8 cellular contexts compared by ENCODE assay signal in the genomic region with DNA sequence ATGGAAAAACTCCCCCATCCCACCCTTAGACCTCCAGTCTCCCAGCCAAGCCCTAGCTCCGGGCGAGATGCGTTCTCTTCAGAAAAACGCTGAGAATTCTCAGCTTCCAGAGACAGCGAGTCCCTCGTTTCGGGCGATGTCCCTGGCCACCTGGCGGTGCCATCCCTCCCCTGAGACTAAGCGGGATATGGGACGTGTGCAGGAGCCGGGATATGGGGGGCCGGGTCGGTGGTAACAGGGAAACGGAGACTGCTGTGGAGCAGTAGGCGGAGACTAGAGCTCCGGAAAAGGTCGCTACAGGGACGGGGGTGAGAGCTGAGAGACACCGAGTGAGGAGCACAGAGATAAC. TPM values are rescaled to one million over a fixed set of nuclear protein-coding genes. Genes with fewer than 3 reads are reported as not detected.
DNase-seq lines count a peak whose midpoint lies in the region; ATAC-seq and TF ChIP-seq lines count a peak whose summit lies in the region.

No MANE protein-coding gene starts in this region.

- H3K27me3 ChIP-seq in AG04450 (ENCODE audit: control insufficient read depth, insufficient read depth, low read length), result peaks cover 4% of the 10 kb centered on the region
- no peaks in the 10 kb centered on the region for H3K27me3 ChIP-seq in SU-DHL-6 (ENCODE audit: low read length)
- no peaks in the 10 kb centered on the region for H3K27me3 ChIP-seq in gastroesophageal sphincter

- H3K79me2 ChIP-seq in SU-DHL-6 (ENCODE audit: insufficient read depth, low read length), result no peaks in the 10 kb centered on the region

- H3K27me3 Mint-ChIP-seq in progenitor cell of endocrine pancreas, result peaks cover 33% of the 10 kb centered on the region

- TF ChIP-seq CTCF in AG04450 (IDR thresholded peaks at IDR 0.05; ENCODE audit: low read depth, low read length) (peak; percentile 15; the same call in 1 of the 2 replicates), SU-DHL-6 (IDR thresholded peaks at IDR 0.05; ENCODE audit: insufficient read depth, low read length, poor library complexity, severe bottlenecking) (no peak), gastroesophageal sphincter (IDR thresholded peaks at IDR 0.05) (peak in 1 of 4 experiments; percentile 19), progenitor cell of endocrine pancreas (IDR thresholded peaks at IDR 0.05; ENCODE audit: unreplicated experiment) (peak; percentile 45)

- H4K20me1 ChIP-seq in SU-DHL-6 (ENCODE audit: low read depth, low read length), result no peaks in the 10 kb centered on the region

- peak overlapping the region; percentile 99 for H3K4me2 ChIP-seq in SU-DHL-6 (ENCODE audit: low read depth, low read length, poor library complexity, severe bottlenecking)

- no peaks in the 10 kb centered on the region for H3K9me3 Mint-ChIP-seq in progenitor cell of endocrine pancreas (ENCODE audit: low read depth)

- H3K9me2 ChIP-seq in SU-DHL-6 (replicated peaks; ENCODE audit: insufficient read depth, low read length), result no peaks in the 10 kb centered on the region

- peaks cover 0 to 17% (median 6%) of the 10 kb centered on the region in 3 donors for H3K4me1 ChIP-seq in gastroesophageal sphincter

- peak overlapping the region; percentile 78 for H3K4me3 ChIP-seq in AG04450 (ENCODE audit: low read depth, low read length)
- peak overlapping the region; percentile 91 for H3K4me3 ChIP-seq in SU-DHL-6 (ENCODE audit: insufficient read depth, low read length, poor library complexity, severe bottlenecking)
- H3K4me3 ChIP-seq in gastroesophageal sphincter, result peak overlapping the region; percentile 62 to 77

- peak overlapping the region; percentile 100 for H2AFZ ChIP-seq in SU-DHL-6 (ENCODE audit: low read depth, low read length, severe bottlenecking)

- no peak for DNase-seq in AG04450 (ENCODE audit: low read depth, low spot score)
- no peak for DNase-seq in progenitor cell of endocrine pancreas (ENCODE audit: low spot score, unreplicated experiment)
- no peak for DNase-seq in NCI-H128 (lab: John Stamatoyannopoulos, UW; ENCODE audit: unreplicated experiment)
- no peak for DNase-seq in HK-2 (ENCODE audit: unreplicated experiment)

- no peaks in the 10 kb centered on the region for H3F3A ChIP-seq in SU-DHL-6 (ENCODE audit: insufficient read depth)

- TF ChIP-seq POLR2A in gastroesophageal sphincter (IDR thresholded peaks at IDR 0.05), result no peak

- 4 to 7% methylated on average over 3 to 5 of the region's 20 CpGs for WGBS in gastroesophageal sphincter (ENCODE audit: low coverage in 1 of 2), 2 donors

- peak overlapping the region; percentile 89 for H3K4me3 Mint-ChIP-seq in progenitor cell of endocrine pancreas (ENCODE audit: low read depth)

- peak overlapping the region; percentile 80 for H3K9ac ChIP-seq in SU-DHL-6 (ENCODE audit: low read length)

- POLR2A ChIA-PET in AG04450 (lab: Yijun Ruan, JAX), result interaction anchor here (0.5 to 1.6 kb wide), 7 partner anchors 9 to 476 kb away, joined by 3 to 8 read pairs (median 4); no protein-coding TSS in a partner anchor

- H3K36me3 ChIP-seq in SU-DHL-6 (ENCODE audit: low read length) (no peaks in the 10 kb centered on the region), gastroesophageal sphincter (peaks cover 0 to 6% of the 10 kb centered on the region in 2 donors)

- no peak for TF ChIP-seq EP300 in gastroesophageal sphincter (IDR thresholded peaks at IDR 0.05)

- peak overlapping the region; percentile 93 for H3K27ac Mint-ChIP-seq in progenitor cell of endocrine pancreas

- H3K27ac ChIP-seq in AG04450 (ENCODE audit: low read depth, low read length) (peak overlapping the region; percentile 21), SU-DHL-6 (ENCODE audit: low read depth, low read length) (peak overlapping the region; percentile 33), gastroesophageal sphincter (peak overlapping the region; percentile 37 to 84 (median 74))

- ATAC-seq in GM18873 (IDR thresholded peaks at IDR 0.05; ENCODE audit: low FRiP score, unreplicated experiment) (peak; percentile 50), HG03097 (IDR thresholded peaks at IDR 0.05; ENCODE audit: low FRiP score, unreplicated experiment) (peak; percentile 52), gastroesophageal sphincter (peak; percentile 80)

- H3K9me3 ChIP-seq in AG04450 (ENCODE audit: control insufficient read depth, insufficient read depth, low read length) (no peaks in the 10 kb centered on the region), SU-DHL-6 (ENCODE audit: insufficient read depth, low read length) (no peaks in the 10 kb centered on the region), gastroesophageal sphincter (no peaks in the 10 kb centered on the region)

- peaks cover 8% of the 10 kb centered on the region for H3K4me1 Mint-ChIP-seq in progenitor cell of endocrine pancreas (ENCODE audit: low read depth)

- CTCF ChIA-PET in AG04450 (lab: Charles Lee), result interaction anchor here (0.7 to 2.1 kb wide), 6 partner anchors 9 to 215 kb away, joined by 3 to 12 read pairs (median 6); no protein-coding TSS in a partner anchor

- no peaks in the 10 kb centered on the region for H3K36me3 Mint-ChIP-seq in progenitor cell of endocrine pancreas (ENCODE audit: insufficient read depth)

RNA-seq across cellular contexts. Expression of a gene that starts 0.4 kb away (rescaled TPM):
- 1.3 and 1.7 TPM in 2 replicates for polyA plus RNA-seq in AG04450 (2011; rRNA removed)
- 2.3 and 3.1 TPM in 2 replicates for polyA minus RNA-seq in AG04450 (2011; rRNA and poly(A)+ RNA removed)
- 1 to 10 TPM; 1.2 to 2.6 (median 1.9) TPM for total RNA-seq in gastroesophageal sphincter
- total RNA-seq in progenitor cell of endocrine pancreas, result 6.5 and 6.8 TPM in 2 replicates

Comparison
In these comparisons a context has a peak if more than half of its experiments do, and no peak if none do; other contexts are left out.
1. H3K27ac ChIP-seq: peak in every context shown above with its lines; median percentile 74 in gastroesophageal sphincter; 33 in SU-DHL-6; 21 in AG04450.